Comparison of ENCODE assay signal across 9 cellular contexts in the genomic region with DNA sequence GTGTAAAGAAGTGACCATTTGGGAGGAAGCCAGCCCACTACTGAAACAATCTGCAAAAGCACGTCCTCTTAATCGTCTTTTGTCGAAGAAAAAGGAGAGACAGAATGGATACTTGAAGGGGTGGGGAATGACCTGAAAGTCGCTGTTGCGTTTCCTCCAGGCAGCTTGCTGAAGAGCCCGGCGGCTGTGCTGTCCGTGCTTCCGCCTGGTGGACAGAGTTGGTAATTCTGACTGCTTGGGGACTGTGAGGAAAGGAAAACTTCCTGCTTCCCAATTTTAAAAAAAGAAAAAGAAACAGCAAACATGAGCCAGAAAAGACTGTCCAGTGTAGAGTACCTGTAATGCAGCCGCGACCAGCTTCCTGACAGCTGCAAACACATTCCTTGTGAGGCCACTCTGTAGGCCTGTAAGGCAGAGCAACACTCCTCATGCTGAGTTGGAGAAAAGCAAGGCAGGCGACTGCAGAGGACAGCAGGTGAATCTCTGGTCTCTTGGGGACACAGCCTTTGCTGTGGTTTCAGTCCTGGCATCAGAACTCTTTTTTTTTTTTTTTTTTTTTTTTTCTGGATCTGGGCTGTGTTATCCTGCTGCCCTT.
DNase-seq lines count a peak whose midpoint lies in the region; ATAC-seq lines count a peak whose summit lies in the region.
"Had no signal": no experiment of that assay in that cellular context is flagged by ENCODE, and none has a peak within 500 bp of the region (broad histone marks: within the 10 kb centered on the region; RNA-seq: fewer than 3 reads in every experiment).

No MANE protein-coding gene starts in this region.

- no peak overlapping the region for H3K27ac ChIP-seq in SJSA1
- H3K27ac ChIP-seq: KMS-11 had no signal

- H3K9me3 ChIP-seq in SJSA1 (replicated peaks): no peaks in the 10 kb centered on the region

- intact Hi-C loops in posterior vena cava (cut with DNase I): loop anchor here in 1 of 2 donors (2.0 kb wide), 1 partner anchor 59 kb away; no protein-coding TSS in a partner anchor

- DNase-seq in Ammon's horn (ENCODE audit: low spot score) (peak; percentile 5), SJSA1 (ENCODE audit: low read depth in 1 of 2, low spot score in 2 of 2) (peak; percentile 50 to 63), fibroblast of peridontal ligament (ENCODE audit: extremely low read depth) (peak; percentile 44), posterior vena cava (ENCODE audit: low spot score) (peak; percentile 86), NCI-H187 (lab: John Stamatoyannopoulos, UW) (no peak)

- no peak overlapping the region for H3K4me3 ChIP-seq in SJSA1

- peak; percentile 79 for ATAC-seq in GM18867 (IDR thresholded peaks at IDR 0.05; ENCODE audit: unreplicated experiment)
- peak; percentile 69 for ATAC-seq in HG03196 (IDR thresholded peaks at IDR 0.05; ENCODE audit: unreplicated experiment)
- ATAC-seq in HG02588 (IDR thresholded peaks at IDR 0.05; ENCODE audit: unreplicated experiment): no peak

- H3K4me1 ChIP-seq in SJSA1 (replicated peaks): peaks cover 6% of the 10 kb centered on the region

- no peaks in the 10 kb centered on the region for H3K27me3 ChIP-seq in SJSA1 (replicated peaks)

- no peaks in the 10 kb centered on the region for H3K36me3 ChIP-seq in SJSA1

Comparison
In these comparisons a context has a peak if more than half of its experiments do, and no peak if none do; other contexts are left out.
1. DNase-seq: peak in Ammon's horn (single experiment), SJSA1 (2 of 2), fibroblast of peridontal ligament (single experiment) and posterior vena cava (single experiment); none in NCI-H187 (0 of 2).